In genomic region chr14:59185676-59186075, GRCh38 we compare ENCODE assay signal across 28 cellular contexts.
"Had no signal": no experiment of that assay in that cellular context is flagged by ENCODE, and none has a peak within 500 bp of the region (broad histone marks: within the 10 kb centered on the region; RNA-seq: fewer than 3 reads in every experiment).

No MANE protein-coding gene starts in this region.

- FAIRE-seq: colon, endometrium had no signal

- H3K36me3 ChIP-seq: esophagus squamous epithelium, heart right ventricle, lower lobe of right lung, ovary, vagina had no signal

- H3K4me3 Mint-ChIP-seq: activated naive CD8-positive, alpha-beta T cell; naive thymus-derived CD8-positive, alpha-beta T cell; stimulated activated effector memory CD8-positive, alpha-beta T cell treated with anti-CD3 and anti-CD28 coated beads, Interleukin-12 subunit alpha, Interleukin-12 subunit beta, amount 100 ng/mL, for 72 hours; stimulated activated naive CD8-positive, alpha-beta T cell treated with anti-CD3 and anti-CD28 coated beads, Interleukin-15, Interleukin-2, amounts not matched to agents 100 ng/mL and 50 ng/mL, for 24 hours; T-helper 2 cell treated with Interferon-gamma antibody and Interleukin-4, amounts not matched to agents 5 μg/mL and 100 μg/mL, for 36 hours had no signal

- H3K4me3 ChIP-seq: esophagus squamous epithelium, heart right ventricle, lower lobe of right lung, ovary, skin epidermis, vagina had no signal

- DNase-seq: activated CD4-positive, alpha-beta T cell treated with anti-CD3 and anti-CD28 coated beads for 48 hours; activated CD4-positive, alpha-beta T cell treated with anti-CD3 and anti-CD28 coated beads, Interleukin-2, amount 50 U/mL, for 48 hours; activated CD8-positive, alpha-beta memory T cell treated with anti-CD3 and anti-CD28 coated beads for 24 hours; activated effector memory CD4-positive, alpha-beta T cell treated with Interleukin-2 at 50 U/mL for 16 hours; activated naive CD4-positive, alpha-beta T cell treated with Interleukin-2 at 50 U/mL for 16 hours; anterior cingulate cortex; dermis blood vessel endothelial cell; effector CD8-positive, alpha-beta T cell; esophagus squamous epithelium; heart right ventricle; kidney glomerular epithelial cell; lower lobe of right lung; mesenchymal stem cell; naive thymus-derived CD8-positive, alpha-beta T cell; ovary; stimulated activated CD4-positive, alpha-beta T cell treated with anti-CD3 and anti-CD28 coated beads, Interleukin-4, amount 100 ng/mL, for 24 hours; substantia nigra had no signal

- H3K27ac ChIP-seq: epithelial cell of prostate, esophagus squamous epithelium, heart right ventricle, lower lobe of right lung, ovary, vagina had no signal

- H3K36me3 Mint-ChIP-seq: activated naive CD8-positive, alpha-beta T cell; naive thymus-derived CD8-positive, alpha-beta T cell; type B pancreatic cell had no signal

- H3K27me3 ChIP-seq: esophagus squamous epithelium, heart right ventricle, ovary, vagina had no signal

- H3K27ac Mint-ChIP-seq: activated naive CD8-positive, alpha-beta T cell; naive thymus-derived CD8-positive, alpha-beta T cell; progenitor cell of endocrine pancreas; stimulated activated effector memory CD8-positive, alpha-beta T cell treated with anti-CD3 and anti-CD28 coated beads, Interleukin-12 subunit alpha, Interleukin-12 subunit beta, amount 100 ng/mL, for 72 hours; stimulated activated naive CD8-positive, alpha-beta T cell treated with anti-CD3 and anti-CD28 coated beads, Interleukin-15, Interleukin-2, amounts not matched to agents 100 ng/mL and 50 ng/mL, for 24 hours; T-helper 2 cell treated with Interferon-gamma antibody and Interleukin-4, amounts not matched to agents 5 μg/mL and 100 μg/mL, for 36 hours; type B pancreatic cell had no signal

- H3K9me3 Mint-ChIP-seq: naive thymus-derived CD8-positive, alpha-beta T cell; stimulated activated effector memory CD8-positive, alpha-beta T cell treated with anti-CD3 and anti-CD28 coated beads, Interleukin-12 subunit alpha, Interleukin-12 subunit beta, amount 100 ng/mL, for 72 hours; stimulated activated naive CD8-positive, alpha-beta T cell treated with anti-CD3 and anti-CD28 coated beads, Interleukin-15, Interleukin-2, amounts not matched to agents 100 ng/mL and 50 ng/mL, for 24 hours; T-helper 2 cell treated with Interferon-gamma antibody and Interleukin-4, amounts not matched to agents 5 μg/mL and 100 μg/mL, for 36 hours; type B pancreatic cell had no signal

- H3K9me3 ChIP-seq: esophagus squamous epithelium, heart right ventricle, lower lobe of right lung, ovary, vagina had no signal
